In genomic region chr9:126628146-126628545, GRCh38 we compare ENCODE assay signal across 19 cellular contexts. TPM values are rescaled to one million over a fixed set of nuclear protein-coding genes. Genes with fewer than 3 reads are reported as not detected.
DNase-seq lines count a peak whose midpoint lies in the region; ATAC-seq and TF ChIP-seq lines count a peak whose summit lies in the region.
"Had no signal": no experiment of that assay in that cellular context is flagged by ENCODE, and none has a peak within 500 bp of the region (broad histone marks: within the 10 kb centered on the region; RNA-seq: fewer than 3 reads in every experiment).

No MANE protein-coding gene starts in this region.

- H3K4me3 Mint-ChIP-seq in glutamatergic neuron (ENCODE audit: unreplicated experiment) (peak overlapping the region; percentile 20), nephron progenitor cell (peak overlapping the region; percentile 48), type B pancreatic cell (peak overlapping the region; percentile 26)
- no peak overlapping the region for H3K4me3 Mint-ChIP-seq in activated CD4-positive, alpha-beta memory T cell treated with anti-CD3 and anti-CD28 coated beads for 36 hours
- H3K4me3 Mint-ChIP-seq in activated T-helper 1 cell treated with anti-CD3 and anti-CD28 coated beads, Interleukin-12 subunit alpha, Interleukin-12 subunit beta, Interleukin-2, Interleukin-4 antibody, amounts not matched to agents 30 ng/mL and 10 ng/mL and 1 ng/mL, durations not matched to agents 14 hours and 24 hours and 36 hours = no peak overlapping the region
- H3K4me3 Mint-ChIP-seq in activated CD8-positive, alpha-beta T cell treated with anti-CD3 and anti-CD28 coated beads, Interleukin-2, amount 10 ng/mL, durations not matched to agents 7 days and 5 days = no peak overlapping the region
- H3K4me3 Mint-ChIP-seq: CD8-positive, alpha-beta T cell; GM23338 had no signal

- 0 out of 2 replicates have a peak overlapping the region, but pooled peaks have one; percentile 9 for H3K4me2 ChIP-seq in SK-N-SH
- H3K4me2 ChIP-seq: BLaER1, GM23338 had no signal

- no peak for TF ChIP-seq EP300 in SK-N-SH (IDR thresholded peaks at IDR 0.05; ENCODE audit: borderline replicate concordance in 1 of 2, low read depth in 1 of 2, low read length in 1 of 2)

- ATAC-seq in HG03045 (IDR thresholded peaks at IDR 0.05; ENCODE audit: unreplicated experiment) = no peak
- ATAC-seq in activated CD8-positive, alpha-beta T cell treated with anti-CD3 and anti-CD28 coated beads, Interleukin-2, amount 10 ng/mL, durations not matched to agents 7 days and 5 days = no peak
- ATAC-seq: CD8-positive, alpha-beta T cell; GM12878; GM23338 had no signal

- 24% methylated on average over 6 of the region's 7 CpGs for WGBS in SK-N-SH (ENCODE audit: low lambda C conversion rate)

- no peaks in the 10 kb centered on the region for H3K36me3 Mint-ChIP-seq in glutamatergic neuron (ENCODE audit: unreplicated experiment)
- no peaks in the 10 kb centered on the region for H3K36me3 Mint-ChIP-seq in nephron progenitor cell (ENCODE audit: low read depth)
- no peaks in the 10 kb centered on the region for H3K36me3 Mint-ChIP-seq in type B pancreatic cell
- H3K36me3 Mint-ChIP-seq in activated CD4-positive, alpha-beta memory T cell treated with anti-CD3 and anti-CD28 coated beads for 36 hours = no peaks in the 10 kb centered on the region
- no peaks in the 10 kb centered on the region for H3K36me3 Mint-ChIP-seq in activated T-helper 1 cell treated with anti-CD3 and anti-CD28 coated beads, Interleukin-12 subunit alpha, Interleukin-12 subunit beta, Interleukin-2, Interleukin-4 antibody, amounts not matched to agents 30 ng/mL and 10 ng/mL and 1 ng/mL, durations not matched to agents 14 hours and 24 hours and 36 hours (ENCODE audit: low read depth)
- H3K36me3 Mint-ChIP-seq in activated CD8-positive, alpha-beta T cell treated with anti-CD3 and anti-CD28 coated beads, Interleukin-2, amount 10 ng/mL, durations not matched to agents 7 days and 5 days (ENCODE audit: low read depth) = no peaks in the 10 kb centered on the region
- H3K36me3 Mint-ChIP-seq: CD4-positive, CD25-positive, alpha-beta regulatory T cell; CD8-positive, alpha-beta T cell had no signal

- no peaks in the 10 kb centered on the region for H4K20me1 ChIP-seq in SK-N-SH (ENCODE audit: insufficient read depth)

- CTCF ChIA-PET in SK-N-SH (lab: Yijun Ruan, JAX) = interaction anchor here (0.7 to 3.4 kb wide), 13 partner anchors 12 to 154 kb away, joined by 3 to 21 read pairs (median 3); partner anchors contain the start of gene LMX1B
- CTCF ChIA-PET in activated CD4-positive, alpha-beta memory T cell treated with anti-CD3 and anti-CD28 coated beads for 36 hours (lab: Charles Lee) = interaction anchor here (0.9 kb wide), 2 partner anchors 62 to 76 kb away, joined by 3 read pairs; no protein-coding TSS in a partner anchor
- CTCF ChIA-PET in activated CD8-positive, alpha-beta T cell treated with anti-CD3 and anti-CD28 coated beads, Interleukin-2, amount 10 ng/mL, durations not matched to agents 7 days and 5 days (lab: Charles Lee) = no interaction called here

- no peaks in the 10 kb centered on the region for H3K79me2 ChIP-seq in SK-N-SH (ENCODE audit: insufficient read depth)

- H3K27ac Mint-ChIP-seq in glutamatergic neuron (ENCODE audit: unreplicated experiment) = peak overlapping the region; percentile 59
- H3K27ac Mint-ChIP-seq in nephron progenitor cell = peak overlapping the region; percentile 27
- peak overlapping the region; percentile 29 for H3K27ac Mint-ChIP-seq in type B pancreatic cell
- no peak overlapping the region for H3K27ac Mint-ChIP-seq in activated CD4-positive, alpha-beta memory T cell treated with anti-CD3 and anti-CD28 coated beads for 36 hours
- H3K27ac Mint-ChIP-seq in activated T-helper 1 cell treated with anti-CD3 and anti-CD28 coated beads, Interleukin-12 subunit alpha, Interleukin-12 subunit beta, Interleukin-2, Interleukin-4 antibody, amounts not matched to agents 30 ng/mL and 10 ng/mL and 1 ng/mL, durations not matched to agents 14 hours and 24 hours and 36 hours = no peak overlapping the region
- no peak overlapping the region for H3K27ac Mint-ChIP-seq in activated CD8-positive, alpha-beta T cell treated with anti-CD3 and anti-CD28 coated beads, Interleukin-2, amount 10 ng/mL, durations not matched to agents 7 days and 5 days
- H3K27ac Mint-ChIP-seq: CD4-positive, CD25-positive, alpha-beta regulatory T cell; CD8-positive, alpha-beta T cell; GM23338 had no signal

- H3K27me3 ChIP-seq in SK-N-SH (ENCODE audit: insufficient read depth) = peaks cover 100% of the 10 kb centered on the region

- intact Hi-C loops in activated CD4-positive, alpha-beta memory T cell treated with anti-CD3 and anti-CD28 coated beads for 36 hours (cut with micrococcal nuclease) = no loop called here
- intact Hi-C loops in activated T-helper 1 cell treated with anti-CD3 and anti-CD28 coated beads, Interleukin-12 subunit alpha, Interleukin-12 subunit beta, Interleukin-2, Interleukin-4 antibody, amounts not matched to agents 30 ng/mL and 10 ng/mL and 1 ng/mL, durations not matched to agents 14 hours and 24 hours and 36 hours (cut with micrococcal nuclease) = no loop called here

- no peak overlapping the region for H2AFZ ChIP-seq in SK-N-SH (ENCODE audit: low read depth)
- H2AFZ ChIP-seq: GM23338 had no signal

- TF ChIP-seq CTCF in SK-N-SH (IDR thresholded peaks at IDR 0.05) (no peak), glutamatergic neuron (IDR thresholded peaks at IDR 0.05; ENCODE audit: partially characterized antibody, unreplicated experiment) (no peak), nephron progenitor cell (IDR thresholded peaks at IDR 0.05) (no peak), type B pancreatic cell (conservative IDR thresholded peaks at IDR 0.05) (no peak)

- DNase-seq in SK-N-SH (peak; percentile 93), glutamatergic neuron (no peak), nephron progenitor cell (no peak), type B pancreatic cell (ENCODE audit: extremely low spot score, unreplicated experiment) (no peak)
- DNase-seq in activated CD4-positive, alpha-beta memory T cell treated with anti-CD3 and anti-CD28 coated beads for 36 hours = no peak
- no peak for DNase-seq in activated T-helper 1 cell treated with anti-CD3 and anti-CD28 coated beads, Interleukin-12 subunit alpha, Interleukin-12 subunit beta, Interleukin-2, Interleukin-4 antibody, amounts not matched to agents 30 ng/mL and 10 ng/mL and 1 ng/mL, durations not matched to agents 14 hours and 24 hours and 36 hours (ENCODE audit: low spot score)
- DNase-seq in activated CD8-positive, alpha-beta T cell treated with anti-CD3 and anti-CD28 coated beads, Interleukin-2, amount 10 ng/mL, durations not matched to agents 7 days and 5 days = no peak
- DNase-seq: Caco-2; CD4-positive, CD25-positive, alpha-beta regulatory T cell; CD8-positive, alpha-beta T cell; DMS153; DND-41 had no signal

- peaks cover 0 to 17% of the 10 kb centered on the region in 2 experiments; a peak in 2 of 4 replicates for H3K4me1 ChIP-seq in SK-N-SH (ENCODE audit: control insufficient read depth in 1 of 2, insufficient read depth in 2 of 2, low read depth in 1 of 2, low read length in 1 of 2)

- no peak overlapping the region for H3K4me3 ChIP-seq in SK-N-SH (ENCODE audit: low read depth in 2 of 2, low read length in 1 of 2)
- H3K4me3 ChIP-seq: BLaER1, GM12878, GM23338, HAP-1 had no signal

- no peaks in the 10 kb centered on the region for H3K9me3 ChIP-seq in SK-N-SH
- H3K9me3 ChIP-seq: Caco-2, HAP-1 had no signal

- POLR2A ChIA-PET in SK-N-SH (lab: Yijun Ruan, JAX) = no interaction called here
- POLR2A ChIA-PET in activated CD4-positive, alpha-beta memory T cell treated with anti-CD3 and anti-CD28 coated beads for 36 hours (lab: Charles Lee) = no interaction called here
- POLR2A ChIA-PET in activated CD8-positive, alpha-beta T cell treated with anti-CD3 and anti-CD28 coated beads, Interleukin-2, amount 10 ng/mL, durations not matched to agents 7 days and 5 days (lab: Charles Lee) = no interaction called here

- H3K9me2 ChIP-seq in SK-N-SH = no peaks in the 10 kb centered on the region

- H3K36me3 ChIP-seq in SK-N-SH (replicated peaks in 1 of 2; ENCODE audit: control insufficient read depth in 1 of 2, insufficient read depth in 2 of 2, low read length in 1 of 2) = no peaks in the 10 kb centered on the region
- H3K36me3 ChIP-seq: BLaER1, HAP-1 had no signal

- H3K9me3 Mint-ChIP-seq in glutamatergic neuron (ENCODE audit: unreplicated experiment) (peaks cover 5% of the 10 kb centered on the region), nephron progenitor cell (no peaks in the 10 kb centered on the region), type B pancreatic cell (no peaks in the 10 kb centered on the region)
- H3K9me3 Mint-ChIP-seq in activated CD4-positive, alpha-beta memory T cell treated with anti-CD3 and anti-CD28 coated beads for 36 hours = no peaks in the 10 kb centered on the region
- H3K9me3 Mint-ChIP-seq in activated T-helper 1 cell treated with anti-CD3 and anti-CD28 coated beads, Interleukin-12 subunit alpha, Interleukin-12 subunit beta, Interleukin-2, Interleukin-4 antibody, amounts not matched to agents 30 ng/mL and 10 ng/mL and 1 ng/mL, durations not matched to agents 14 hours and 24 hours and 36 hours = no peaks in the 10 kb centered on the region
- no peaks in the 10 kb centered on the region for H3K9me3 Mint-ChIP-seq in activated CD8-positive, alpha-beta T cell treated with anti-CD3 and anti-CD28 coated beads, Interleukin-2, amount 10 ng/mL, durations not matched to agents 7 days and 5 days (ENCODE audit: insufficient read depth)
- H3K9me3 Mint-ChIP-seq: CD8-positive, alpha-beta T cell; GM23338 had no signal

- H3K4me1 Mint-ChIP-seq in glutamatergic neuron (ENCODE audit: low read depth, unreplicated experiment) (peaks cover 12% of the 10 kb centered on the region), nephron progenitor cell (peaks cover 91% of the 10 kb centered on the region), type B pancreatic cell (ENCODE audit: unreplicated experiment) (peaks cover 27% of the 10 kb centered on the region)
- peaks cover 13% of the 10 kb centered on the region for H3K4me1 Mint-ChIP-seq in activated CD4-positive, alpha-beta memory T cell treated with anti-CD3 and anti-CD28 coated beads for 36 hours (ENCODE audit: low read depth)
- no peaks in the 10 kb centered on the region for H3K4me1 Mint-ChIP-seq in activated T-helper 1 cell treated with anti-CD3 and anti-CD28 coated beads, Interleukin-12 subunit alpha, Interleukin-12 subunit beta, Interleukin-2, Interleukin-4 antibody, amounts not matched to agents 30 ng/mL and 10 ng/mL and 1 ng/mL, durations not matched to agents 14 hours and 24 hours and 36 hours (ENCODE audit: low read depth)
- peaks cover 15% of the 10 kb centered on the region for H3K4me1 Mint-ChIP-seq in activated CD8-positive, alpha-beta T cell treated with anti-CD3 and anti-CD28 coated beads, Interleukin-2, amount 10 ng/mL, durations not matched to agents 7 days and 5 days (ENCODE audit: low read depth)

- H3K9ac ChIP-seq in SK-N-SH = no peak overlapping the region
- H3K9ac ChIP-seq: BLaER1 had no signal

- no peak overlapping the region for H3K27ac ChIP-seq in SK-N-SH (ENCODE audit: low read depth in 2 of 2, low read length in 1 of 2)
- H3K27ac ChIP-seq: BLaER1, C4-2B had no signal

- no peak for TF ChIP-seq RAD21 in SK-N-SH (IDR thresholded peaks at IDR 0.05; ENCODE audit: low read length)

- no peaks in the 10 kb centered on the region for H3F3A ChIP-seq in SK-N-SH (replicated peaks; ENCODE audit: insufficient read depth)

- H3K27me3 Mint-ChIP-seq in glutamatergic neuron (ENCODE audit: unreplicated experiment) (peaks cover 20% of the 10 kb centered on the region), nephron progenitor cell (ENCODE audit: low read depth, poor library complexity) (peaks cover 66% of the 10 kb centered on the region), type B pancreatic cell (peaks cover 63% of the 10 kb centered on the region)
- peaks cover 68% of the 10 kb centered on the region for H3K27me3 Mint-ChIP-seq in activated CD4-positive, alpha-beta memory T cell treated with anti-CD3 and anti-CD28 coated beads for 36 hours
- H3K27me3 Mint-ChIP-seq in activated T-helper 1 cell treated with anti-CD3 and anti-CD28 coated beads, Interleukin-12 subunit alpha, Interleukin-12 subunit beta, Interleukin-2, Interleukin-4 antibody, amounts not matched to agents 30 ng/mL and 10 ng/mL and 1 ng/mL, durations not matched to agents 14 hours and 24 hours and 36 hours (ENCODE audit: insufficient read depth) = peaks cover 72% of the 10 kb centered on the region
- H3K27me3 Mint-ChIP-seq in activated CD8-positive, alpha-beta T cell treated with anti-CD3 and anti-CD28 coated beads, Interleukin-2, amount 10 ng/mL, durations not matched to agents 7 days and 5 days (ENCODE audit: low read depth) = peaks cover 78% of the 10 kb centered on the region

RNA-seq across cellular contexts. Expression of gene LMX1B, which starts 14.4 kb away (rescaled TPM):
- not detected in 2 replicates for polyA plus RNA-seq in SK-N-SH (2012; rRNA removed)
- polyA plus RNA-seq in SK-N-SH (2012; cell fraction: cytosol; rRNA removed) = not detected in 2 replicates
- polyA plus RNA-seq in SK-N-SH (2012; cell fraction: nucleus; rRNA removed) = not detected in 2 replicates
- total RNA-seq in glutamatergic neuron (ENCODE audit: unreplicated experiment) (0.27 TPM), type B pancreatic cell (ENCODE audit: low replicate concordance) (13.6 and 33.6 TPM in 2 replicates)
- not detected for total RNA-seq in activated CD4-positive, alpha-beta memory T cell treated with anti-CD3 and anti-CD28 coated beads for 36 hours
- not detected in 2 replicates for total RNA-seq in activated T-helper 1 cell treated with anti-CD3 and anti-CD28 coated beads, Interleukin-12 subunit alpha, Interleukin-12 subunit beta, Interleukin-2, Interleukin-4 antibody, amounts not matched to agents 30 ng/mL and 10 ng/mL and 1 ng/mL, durations not matched to agents 14 hours and 24 hours and 36 hours
- total RNA-seq in activated CD8-positive, alpha-beta T cell treated with anti-CD3 and anti-CD28 coated beads, Interleukin-2, amount 10 ng/mL, durations not matched to agents 7 days and 5 days = not detected
- total RNA-seq: A673; CD4-positive, CD25-positive, alpha-beta regulatory T cell; CD8-positive, alpha-beta T cell; GM12878 had no signal
- polyA plus RNA-seq: CD4-positive, CD25-positive, alpha-beta regulatory T cell; GM12878 had no signal

Comparison
In these comparisons a context has a peak if more than half of its experiments do, and no peak if none do; other contexts are left out.
1. H3K27ac Mint-ChIP-seq: peak in glutamatergic neuron (single experiment), nephron progenitor cell (single experiment) and type B pancreatic cell (single experiment); none in activated CD4-positive, alpha-beta memory T cell treated with anti-CD3 and anti-CD28 coated beads for 36 hours (single experiment), activated T-helper 1 cell treated with anti-CD3 and anti-CD28 coated beads, Interleukin-12 subunit alpha, Interleukin-12 subunit beta, Interleukin-2, Interleukin-4 antibody, amounts not matched to agents 30 ng/mL and 10 ng/mL and 1 ng/mL, durations not matched to agents 14 hours and 24 hours and 36 hours (single experiment) and activated CD8-positive, alpha-beta T cell treated with anti-CD3 and anti-CD28 coated beads, Interleukin-2, amount 10 ng/mL, durations not matched to agents 7 days and 5 days (single experiment).
2. H3K4me3 Mint-ChIP-seq: peak in glutamatergic neuron (single experiment), nephron progenitor cell (single experiment) and type B pancreatic cell (single experiment); none in activated CD4-positive, alpha-beta memory T cell treated with anti-CD3 and anti-CD28 coated beads for 36 hours (single experiment), activated T-helper 1 cell treated with anti-CD3 and anti-CD28 coated beads, Interleukin-12 subunit alpha, Interleukin-12 subunit beta, Interleukin-2, Interleukin-4 antibody, amounts not matched to agents 30 ng/mL and 10 ng/mL and 1 ng/mL, durations not matched to agents 14 hours and 24 hours and 36 hours (single experiment) and activated CD8-positive, alpha-beta T cell treated with anti-CD3 and anti-CD28 coated beads, Interleukin-2, amount 10 ng/mL, durations not matched to agents 7 days and 5 days (single experiment).
3. RNA of gene LMX1B, which starts 14.4 kb away (total RNA-seq): 13.6 to 33.6 TPM in type B pancreatic cell; 0.27 TPM in glutamatergic neuron (single experiment), not detected in activated CD4-positive, alpha-beta memory T cell treated with anti-CD3 and anti-CD28 coated beads for 36 hours, not detected in activated T-helper 1 cell treated with anti-CD3 and anti-CD28 coated beads, Interleukin-12 subunit alpha, Interleukin-12 subunit beta, Interleukin-2, Interleukin-4 antibody, amounts not matched to agents 30 ng/mL and 10 ng/mL and 1 ng/mL, durations not matched to agents 14 hours and 24 hours and 36 hours and not detected in activated CD8-positive, alpha-beta T cell treated with anti-CD3 and anti-CD28 coated beads, Interleukin-2, amount 10 ng/mL, durations not matched to agents 7 days and 5 days; every median in the first group is over 10 times any median in the second.